Comparison of ENCODE assay signal across 7 cellular contexts in the genomic region with DNA sequence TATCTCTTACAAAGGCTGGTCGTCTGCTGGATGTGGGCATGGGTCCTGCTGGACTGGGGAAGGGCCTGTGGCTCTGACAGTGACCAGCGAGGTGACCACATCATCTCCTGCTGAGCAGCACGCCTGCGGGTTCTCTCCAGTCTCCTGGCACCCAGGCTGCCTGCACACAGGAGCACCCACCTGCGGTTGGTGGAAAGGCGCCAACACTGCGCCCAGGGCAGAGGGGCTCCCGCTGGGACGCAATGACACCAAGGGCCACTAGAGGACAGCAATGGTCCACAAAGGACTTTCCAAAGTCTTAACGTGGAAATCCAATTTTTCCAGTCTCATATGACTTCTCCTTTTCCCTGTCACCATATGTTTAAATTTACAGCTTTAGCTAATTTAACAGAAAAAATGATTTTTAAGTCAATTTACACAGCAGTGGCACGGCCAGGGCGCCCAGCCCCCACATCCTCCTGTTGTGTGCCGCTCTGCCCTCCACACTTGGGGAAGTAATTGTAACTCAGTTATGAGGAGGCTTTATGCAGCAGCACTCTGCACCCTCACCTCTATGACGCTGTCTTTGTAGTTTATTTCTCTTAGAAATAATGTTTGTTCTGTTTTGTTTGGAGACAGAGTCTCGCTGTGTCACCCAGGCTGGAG. TPM values are rescaled to one million over a fixed set of nuclear protein-coding genes. Genes with fewer than 3 reads are reported as not detected.
A peak's percentile ranks its signal among the peaks of the same experiment; 100 is the strongest.
DNase-seq lines count a peak whose midpoint lies in the region; TF ChIP-seq lines count a peak whose summit lies in the region.

No MANE protein-coding gene starts in this region.

- no peaks in the 10 kb centered on the region for H3F3A ChIP-seq in neural progenitor cell (ENCODE audit: low read depth)

- H3K36me3 Mint-ChIP-seq in neural progenitor cell, result no peaks in the 10 kb centered on the region

- no peaks in the 10 kb centered on the region for H3K4me1 ChIP-seq in neural progenitor cell

- H3K79me2 ChIP-seq in neural progenitor cell (ENCODE audit: low read depth), result no peaks in the 10 kb centered on the region

- no peak overlapping the region for H2AFZ ChIP-seq in neural progenitor cell (replicated peaks)

- peak; percentile 94 for TF ChIP-seq CTCF in neural progenitor cell (IDR thresholded peaks at IDR 0.05)

- H3K27me3 Mint-ChIP-seq in neural progenitor cell (ENCODE audit: insufficient read depth, low read depth), result peaks cover 4% of the 10 kb centered on the region

- no peak for TF ChIP-seq POLR2A in erythroblast (IDR thresholded peaks at IDR 0.05; ENCODE audit: low read length)

- no peak overlapping the region for H3K27ac ChIP-seq in neural progenitor cell

- no peaks in the 10 kb centered on the region for H3K4me1 Mint-ChIP-seq in neural progenitor cell

- no peaks in the 10 kb centered on the region for H3K9me3 ChIP-seq in neural progenitor cell (ENCODE audit: low read depth)

- peak; percentile 29 for DNase-seq in EL
- peak; percentile 87 for DNase-seq in HuH-7 (ENCODE audit: low spot score)
- DNase-seq in UCSD-AML1 (lab: John Stamatoyannopoulos, UW; ENCODE audit: unreplicated experiment), result peak; percentile 51
- DNase-seq in erythroblast (lab: John Stamatoyannopoulos, UW), result peak; percentile 15 to 43
- peak; percentile 63 for DNase-seq in neural progenitor cell (ENCODE audit: low spot score)
- no peak for DNase-seq in occipital lobe (lab: John Stamatoyannopoulos, UW)
- DNase-seq in SKM-1 treated with dmso at 0.1 percent for 144 hours (lab: John Stamatoyannopoulos, UW; ENCODE audit: unreplicated experiment), result no peak

- no peaks in the 10 kb centered on the region for H3K36me3 ChIP-seq in neural progenitor cell

- no peak overlapping the region for H3K27ac Mint-ChIP-seq in neural progenitor cell

- H3K4me2 ChIP-seq in neural progenitor cell, result no peak overlapping the region

- H4K20me1 ChIP-seq in neural progenitor cell (ENCODE audit: low read depth), result no peaks in the 10 kb centered on the region

- no peaks in the 10 kb centered on the region for H3K27me3 ChIP-seq in neural progenitor cell

- no peak overlapping the region for H3K9ac ChIP-seq in neural progenitor cell

- no peak overlapping the region for H3K4me3 ChIP-seq in neural progenitor cell

- peaks cover 20% of the 10 kb centered on the region for H3K9me3 Mint-ChIP-seq in neural progenitor cell

- H3K4me3 Mint-ChIP-seq in neural progenitor cell, result no peak overlapping the region

RNA-seq across cellular contexts. Expression of gene CFAP46, which starts 38.1 kb away (rescaled TPM):
- total RNA-seq in neural progenitor cell (ENCODE audit: low replicate concordance) (1.6 and 4.6 TPM in 2 replicates), occipital lobe (1.9 TPM)

Comparison
In these comparisons a context has a peak if more than half of its experiments do, and no peak if none do; other contexts are left out.
1. DNase-seq: peak in EL (single experiment), HuH-7 (single experiment), UCSD-AML1 (single experiment), erythroblast (2 of 2) and neural progenitor cell (single experiment); none in occipital lobe (single experiment) and SKM-1 treated with dmso at 0.1 percent for 144 hours (single experiment).